24 cellular contexts compared by ENCODE assay signal in the genomic region with DNA sequence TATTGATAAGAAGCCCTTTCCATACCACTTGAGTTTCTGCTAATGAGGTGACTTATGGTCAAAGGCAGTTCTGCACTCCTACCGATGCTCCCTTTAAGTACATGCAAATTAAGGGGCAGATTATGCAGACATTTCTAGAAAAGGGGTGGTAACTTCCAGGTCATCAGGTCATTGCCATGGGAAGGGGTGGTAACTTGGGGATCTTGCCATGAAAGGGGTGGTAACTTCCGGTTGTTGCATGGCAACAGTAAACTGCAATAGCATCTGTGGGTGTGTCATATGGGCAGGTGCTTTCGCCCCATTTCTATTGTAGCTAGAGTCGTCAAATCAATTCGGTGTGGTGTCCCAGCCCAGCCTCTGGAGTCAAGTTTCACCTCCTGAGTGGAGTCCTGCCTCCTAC.
DNase-seq lines count a peak whose midpoint lies in the region; ATAC-seq, FAIRE-seq and TF ChIP-seq lines count a peak whose summit lies in the region.
"Had no signal": no experiment of that assay in that cellular context is flagged by ENCODE, and none has a peak within 500 bp of the region (broad histone marks: within the 10 kb centered on the region; RNA-seq: fewer than 3 reads in every experiment).

No MANE protein-coding gene starts in this region.

- H3K4me1 ChIP-seq in Karpas-422 (ENCODE audit: low read length) (peaks cover 4% of the 10 kb centered on the region), mucosa of descending colon (ENCODE audit: low read depth) (no peaks in the 10 kb centered on the region), kidney (ENCODE audit: control insufficient read depth in 1 of 2, insufficient read depth in 1 of 2, low read depth in 1 of 2, low read length in 2 of 2) (no peaks in the 10 kb centered on the region)
- H3K4me1 ChIP-seq: esophagus muscularis mucosa, gastroesophageal sphincter, lower lobe of right lung had no signal

- H3K27me3 ChIP-seq in Karpas-422 (ENCODE audit: low read length): no peaks in the 10 kb centered on the region
- H3K27me3 ChIP-seq: neural progenitor cell had no signal

- H3K9me3 ChIP-seq in Karpas-422 (ENCODE audit: low read length) (no peaks in the 10 kb centered on the region), mucosa of descending colon (no peaks in the 10 kb centered on the region), kidney (ENCODE audit: control insufficient read depth in 1 of 2, low read length in 2 of 2) (no peaks in the 10 kb centered on the region)
- H3K9me3 ChIP-seq: esophagus muscularis mucosa, gastroesophageal sphincter, lower lobe of right lung, psoas muscle, SK-N-SH had no signal

- H3K9me3 Mint-ChIP-seq in osteocyte (ENCODE audit: unreplicated experiment): no peaks in the 10 kb centered on the region
- H3K9me3 Mint-ChIP-seq: neural progenitor cell; stimulated activated effector memory CD8-positive, alpha-beta T cell treated with anti-CD3 and anti-CD28 coated beads, Interleukin-12 subunit alpha, Interleukin-12 subunit beta, amount 100 ng/mL, for 72 hours had no signal

- H3K9ac ChIP-seq in Karpas-422 (ENCODE audit: low read length) (no peak overlapping the region), kidney (ENCODE audit: low read length in 2 of 2) (no peak overlapping the region)
- H3K9ac ChIP-seq: neural progenitor cell, SK-N-SH had no signal

- H3K4me3 ChIP-seq in Karpas-422 (ENCODE audit: low read length) (no peak overlapping the region), mucosa of descending colon (no peak overlapping the region), kidney (ENCODE audit: low read length in 2 of 2) (no peak overlapping the region)
- H3K4me3 ChIP-seq: esophagus muscularis mucosa, gastroesophageal sphincter, lower lobe of right lung, neural progenitor cell, psoas muscle had no signal

- H3K27ac Mint-ChIP-seq in osteocyte (ENCODE audit: unreplicated experiment): no peak overlapping the region
- H3K27ac Mint-ChIP-seq: stimulated activated effector memory CD8-positive, alpha-beta T cell treated with anti-CD3 and anti-CD28 coated beads, Interleukin-12 subunit alpha, Interleukin-12 subunit beta, amount 100 ng/mL, for 72 hours had no signal

- TF ChIP-seq CTCF in mucosa of descending colon (IDR thresholded peaks at IDR 0.05): no peak
- no peak for TF ChIP-seq CTCF in osteocyte (IDR thresholded peaks at IDR 0.05)
- no peak for TF ChIP-seq CTCF in kidney (IDR thresholded peaks at IDR 0.05; ENCODE audit: borderline replicate concordance, extremely low read depth, insufficient read depth)

- intact Hi-C loops in mucosa of descending colon (cut with DNase I, micrococcal nuclease): no loop called here
- intact Hi-C loops in kidney (cut with DNase I): no loop called here

- no peaks in the 10 kb centered on the region for H3K79me2 ChIP-seq in Karpas-422 (ENCODE audit: low read length)

- no peak overlapping the region for H2AFZ ChIP-seq in Karpas-422 (ENCODE audit: low read length)
- H2AFZ ChIP-seq: neural progenitor cell had no signal

- ATAC-seq in mucosa of descending colon: peak; percentile 37
- ATAC-seq: gastroesophageal sphincter; lower lobe of right lung; psoas muscle; stimulated activated effector memory CD8-positive, alpha-beta T cell treated with anti-CD3 and anti-CD28 coated beads, Interleukin-12 subunit alpha, Interleukin-12 subunit beta, amount 100 ng/mL, for 72 hours had no signal

- peaks cover 6% of the 10 kb centered on the region for H3K4me1 Mint-ChIP-seq in osteocyte (ENCODE audit: unreplicated experiment)
- H3K4me1 Mint-ChIP-seq: stimulated activated effector memory CD8-positive, alpha-beta T cell treated with anti-CD3 and anti-CD28 coated beads, Interleukin-12 subunit alpha, Interleukin-12 subunit beta, amount 100 ng/mL, for 72 hours had no signal

- H4K20me1 ChIP-seq in Karpas-422 (ENCODE audit: insufficient read depth, low read depth, low read length): no peaks in the 10 kb centered on the region

- DNase-seq in NCI-H2081 (lab: John Stamatoyannopoulos, UW) (peak; percentile 16 to 40), NCI-H2081 treated with DMSO at 0.1 percent for 48 hours (lab: John Stamatoyannopoulos, UW) (no peak), Karpas-422 (peak; percentile 68), NCI-H748 treated with DMSO at 0.1 percent for 48 hours (lab: John Stamatoyannopoulos, UW) (peak; percentile 11), mucosa of descending colon (no peak), osteocyte (ENCODE audit: extremely low spot score, unreplicated experiment) (no peak), kidney (no peak), globus pallidus (ENCODE audit: low spot score) (no peak)
- DNase-seq: activated CD4-positive, alpha-beta T cell treated with anti-CD3 and anti-CD28 coated beads, Interleukin-2, amount 50 U/mL, for 48 hours; activated gamma-delta T cell; brain microvascular endothelial cell; effector memory CD4-positive, alpha-beta T cell; lower lobe of right lung; NCI-H1092 treated with DMSO at 0.1 percent for 48 hours; NCI-H524 treated with DMSO at 0.1 percent for 48 hours; psoas muscle; SK-N-SH; stimulated activated CD4-positive, alpha-beta T cell treated with anti-CD3 and anti-CD28 coated beads, Interleukin-1b, Interleukin-23, amount 100 ng/mL, for 48 hours had no signal

- no peaks in the 10 kb centered on the region for H3K36me3 Mint-ChIP-seq in osteocyte (ENCODE audit: unreplicated experiment)
- H3K36me3 Mint-ChIP-seq: neural progenitor cell; stimulated activated effector memory CD8-positive, alpha-beta T cell treated with anti-CD3 and anti-CD28 coated beads, Interleukin-12 subunit alpha, Interleukin-12 subunit beta, amount 100 ng/mL, for 72 hours had no signal

- no peaks in the 10 kb centered on the region for H3K36me3 ChIP-seq in Karpas-422 (ENCODE audit: insufficient read depth, low read length)
- no peaks in the 10 kb centered on the region for H3K36me3 ChIP-seq in mucosa of descending colon (ENCODE audit: low read depth)
- H3K36me3 ChIP-seq in kidney (ENCODE audit: control insufficient read depth in 1 of 2, insufficient read depth in 2 of 2, low read length in 2 of 2): no peaks in the 10 kb centered on the region
- H3K36me3 ChIP-seq: brain microvascular endothelial cell, esophagus muscularis mucosa, gastroesophageal sphincter, lower lobe of right lung, neural progenitor cell had no signal

- no peaks in the 10 kb centered on the region for H3K9me2 ChIP-seq in Karpas-422 (replicated peaks; ENCODE audit: insufficient read depth, low read length)
- H3K9me2 ChIP-seq: SK-N-SH had no signal

- no peak overlapping the region for H3K4me2 ChIP-seq in Karpas-422 (ENCODE audit: low read depth, low read length, poor library complexity, severe bottlenecking)
- H3K4me2 ChIP-seq: neural progenitor cell, SK-N-SH had no signal

- H3K27ac ChIP-seq in Karpas-422 (ENCODE audit: low read length) (no peak overlapping the region), kidney (ENCODE audit: low read depth in 2 of 2, low read length in 2 of 2) (no peak overlapping the region)
- H3K27ac ChIP-seq: brain microvascular endothelial cell, esophagus muscularis mucosa, gastroesophageal sphincter, lower lobe of right lung, neural progenitor cell, psoas muscle had no signal

- peaks cover 5% of the 10 kb centered on the region for H3K27me3 Mint-ChIP-seq in osteocyte (ENCODE audit: unreplicated experiment)

- H3K4me3 Mint-ChIP-seq in osteocyte (ENCODE audit: unreplicated experiment): no peak overlapping the region
- H3K4me3 Mint-ChIP-seq: neural progenitor cell; stimulated activated effector memory CD8-positive, alpha-beta T cell treated with anti-CD3 and anti-CD28 coated beads, Interleukin-12 subunit alpha, Interleukin-12 subunit beta, amount 100 ng/mL, for 72 hours had no signal

- FAIRE-seq in kidney (lab: Jason Lieb, UNC): no peak
- FAIRE-seq: colon, HTR-8/SVneo had no signal

Comparison
In these comparisons a context has a peak if more than half of its experiments do, and no peak if none do; other contexts are left out.
1. DNase-seq: peak in NCI-H2081 (2 of 2), Karpas-422 (single experiment) and NCI-H748 treated with DMSO at 0.1 percent for 48 hours (single experiment); none in NCI-H2081 treated with DMSO at 0.1 percent for 48 hours (single experiment), mucosa of descending colon (0 of 3), osteocyte (single experiment), kidney (single experiment) and globus pallidus (single experiment).